In the genomic region with DNA sequence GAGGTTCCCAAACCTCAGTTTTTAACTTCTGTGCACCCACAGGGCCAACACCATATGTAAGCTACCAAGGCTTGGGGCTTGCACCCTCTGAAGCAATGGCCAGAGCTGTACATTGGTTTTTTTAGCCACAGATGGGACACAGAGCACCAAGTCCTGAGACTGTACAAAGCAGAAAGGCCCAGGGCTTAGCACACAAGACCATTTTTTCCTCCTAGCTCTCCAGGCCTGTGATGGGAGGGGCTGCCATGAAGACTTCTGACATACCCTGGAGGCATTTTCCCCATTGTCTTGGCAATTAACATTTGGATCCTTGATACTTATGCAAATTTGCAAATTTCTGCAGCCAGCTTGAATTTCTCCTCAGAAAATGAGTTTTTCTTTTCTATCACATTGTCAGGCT, we compare ENCODE assay signal across 27 cellular contexts. TPM values are rescaled to one million over a fixed set of nuclear protein-coding genes. Genes with fewer than 3 reads are reported as not detected.
"Had no signal": no experiment of that assay in that cellular context is flagged by ENCODE, and none has a peak within 500 bp of the region (broad histone marks: within the 10 kb centered on the region; RNA-seq: fewer than 3 reads in every experiment).

No MANE protein-coding gene starts in this region.

- H3K9ac ChIP-seq: parathyroid adenoma had no signal

- DNase-seq: naive thymus-derived CD8-positive, alpha-beta T cell; nephron progenitor cell; nucleus accumbens; posterior cingulate gyrus; psoas muscle; right cardiac atrium; right lobe of liver; sigmoid colon; small intestine; stimulated activated CD4-positive, alpha-beta T cell treated with anti-CD3 and anti-CD28 coated beads, Interleukin-15, amount 100 ng/mL, for 24 hours; stimulated activated CD4-positive, alpha-beta T cell treated with anti-CD3 and anti-CD28 coated beads, Interleukin-2, amount 100 ng/mL, for 24 hours; stimulated activated CD4-positive, alpha-beta T cell treated with anti-CD3 and anti-CD28 coated beads, Interleukin-2, amount 100 ng/mL, for 48 hours; stimulated activated CD4-positive, alpha-beta T cell treated with anti-CD3 and anti-CD28 coated beads, Interleukin-4, amount 100 ng/mL, for 24 hours; stimulated activated naive B cell treated with anti-CD40 and anti-IgM and Interleukin-4, amounts not matched to agents 10 μg/mL and 1 μg/mL and 100 μg/mL, for 72 hours; stimulated activated naive CD4-positive, alpha-beta T cell treated with Interleukin-2 at 50 U/mL for 16 hours; stomach; thyroid gland; trophoblast cell; upper lobe of left lung had no signal

- H3K4me3 ChIP-seq: psoas muscle, right lobe of liver, sigmoid colon, stomach, thoracic aorta, thyroid gland, tibial nerve, upper lobe of left lung, vagina had no signal

- H3K79me2 ChIP-seq: parathyroid adenoma had no signal

- FAIRE-seq: small intestine, urothelium cell line had no signal

- H2AFZ ChIP-seq: parathyroid adenoma had no signal

- H3K4me1 ChIP-seq: psoas muscle, right lobe of liver, tibial nerve, vagina had no signal

- H3K27me3 ChIP-seq: neutrophil, right lobe of liver, sigmoid colon, stomach, thyroid gland, tibial nerve, upper lobe of left lung, vagina had no signal

- ATAC-seq: naive thymus-derived CD8-positive, alpha-beta T cell; natural killer cell treated with Interleukin-12 subunit alpha and Interleukin-12 subunit beta and Interleukin-15 and Interleukin-18, amount 100 ng/mL, for 72 hours; psoas muscle; right cardiac atrium; right lobe of liver; stimulated activated effector memory CD8-positive, alpha-beta T cell treated with anti-CD3 and anti-CD28 coated beads, Interleukin-12 subunit alpha, Interleukin-12 subunit beta, amount 100 ng/mL, for 72 hours; stimulated activated naive B cell treated with anti-CD40 and anti-IgM and Interleukin-4, amounts not matched to agents 10 μg/mL and 1 μg/mL and 100 μg/mL, for 72 hours had no signal

- H3K36me3 ChIP-seq: neutrophil, right lobe of liver, sigmoid colon, stomach, thoracic aorta, thyroid gland, tibial nerve, upper lobe of left lung, vagina had no signal

- H3K27ac ChIP-seq: neutrophil, parathyroid adenoma, psoas muscle, right lobe of liver, sigmoid colon, stomach, thoracic aorta, thyroid gland, tibial nerve, upper lobe of left lung, vagina had no signal

- H3K9me3 ChIP-seq: neutrophil, psoas muscle, right lobe of liver, sigmoid colon, thoracic aorta, thyroid gland, vagina had no signal

RNA-seq across cellular contexts. Expression of gene CNTF, which starts 23.4 kb away (rescaled TPM):
- total RNA-seq: vagina had no signal
